Comparison of ENCODE assay signal across 10 cellular contexts in the genomic region with DNA sequence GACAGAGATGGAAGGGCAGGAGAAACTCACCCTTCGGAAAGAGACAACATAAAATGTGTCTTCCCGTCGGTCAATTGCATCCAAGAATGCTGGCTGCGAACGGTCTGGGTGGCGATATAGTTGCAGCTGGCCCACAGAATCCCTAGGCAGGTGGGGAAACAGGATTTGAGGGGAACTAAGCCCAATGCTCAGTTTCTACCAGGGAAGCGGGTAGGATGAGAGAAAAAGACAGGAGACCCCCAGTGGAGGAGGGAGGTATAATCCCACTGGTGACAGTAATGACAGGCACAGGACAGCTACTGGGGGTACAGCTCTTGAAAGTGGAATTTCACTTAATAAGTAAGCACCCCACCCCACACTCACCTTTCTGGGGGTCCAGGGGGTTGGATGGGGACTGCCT. TPM values are rescaled to one million over a fixed set of nuclear protein-coding genes. Genes with fewer than 3 reads are reported as not detected.
DNase-seq lines count a peak whose midpoint lies in the region; ATAC-seq and TF ChIP-seq lines count a peak whose summit lies in the region.
"Had no signal": no experiment of that assay in that cellular context is flagged by ENCODE, and none has a peak within 500 bp of the region (broad histone marks: within the 10 kb centered on the region; RNA-seq: fewer than 3 reads in every experiment).

No MANE protein-coding gene starts in this region.

- H3K27ac ChIP-seq in cardiac muscle cell (no peak overlapping the region), OCI-LY1 (ENCODE audit: low read depth, low read length, poor library complexity, severe bottlenecking) (no peak overlapping the region)

- H3K9ac ChIP-seq in OCI-LY1 (ENCODE audit: low read length), result no peak overlapping the region

- no peaks in the 10 kb centered on the region for H3K79me2 ChIP-seq in OCI-LY1 (ENCODE audit: insufficient read depth, low read length)

- H4K20me1 ChIP-seq in OCI-LY1 (ENCODE audit: insufficient read depth, low read length), result no peaks in the 10 kb centered on the region

- DNase-seq in cardiac muscle cell (ENCODE audit: low read depth in 1 of 2, low spot score in 1 of 2) (peak in 1 of 2 donors; percentile 23), left cardiac atrium (no peak), fibroblast of mammary gland (ENCODE audit: low read depth) (no peak), type B pancreatic cell (ENCODE audit: extremely low spot score, unreplicated experiment) (no peak), LoVo (ENCODE audit: low spot score) (no peak), inferior parietal cortex (ENCODE audit: extremely low spot score) (no peak), NCI-H345 treated with DMSO at 0.1 percent for 48 hours (lab: John Stamatoyannopoulos, UW; ENCODE audit: unreplicated experiment) (no peak)
- DNase-seq: NCI-H345 had no signal

- H3K27me3 ChIP-seq in cardiac muscle cell (no peaks in the 10 kb centered on the region), OCI-LY1 (ENCODE audit: insufficient read depth, low read length) (no peaks in the 10 kb centered on the region)

- no peak overlapping the region for H3K4me3 Mint-ChIP-seq in type B pancreatic cell

- H3K9me3 ChIP-seq in cardiac muscle cell (ENCODE audit: low read depth) (no peaks in the 10 kb centered on the region), OCI-LY1 (ENCODE audit: low read length) (no peaks in the 10 kb centered on the region)

- H3K36me3 ChIP-seq in cardiac muscle cell, result peaks cover 31% of the 10 kb centered on the region
- peaks cover 64% of the 10 kb centered on the region for H3K36me3 ChIP-seq in OCI-LY1 (ENCODE audit: insufficient read depth, low read length)

- H3F3A ChIP-seq in OCI-LY1 (ENCODE audit: insufficient read depth, low read length), result no peaks in the 10 kb centered on the region

- intact Hi-C loops in left cardiac atrium (cut with DNase I), result no loop called here

- TF ChIP-seq CTCF in cardiac muscle cell (IDR thresholded peaks at IDR 0.05; ENCODE audit: low read depth, low read length) (peak; percentile 44), OCI-LY1 (IDR thresholded peaks at IDR 0.05; ENCODE audit: low read length) (peak; percentile 47), fibroblast of mammary gland (conservative IDR thresholded peaks at IDR 0.05; ENCODE audit: control insufficient read depth, insufficient read depth, low read depth, low read length) (peak; percentile 41), type B pancreatic cell (conservative IDR thresholded peaks at IDR 0.05) (peak; percentile 70)

- peak overlapping the region; percentile 39 for H3K27ac Mint-ChIP-seq in type B pancreatic cell

- H3K4me1 Mint-ChIP-seq in type B pancreatic cell (ENCODE audit: unreplicated experiment), result peaks cover 31% of the 10 kb centered on the region

- ATAC-seq in left cardiac atrium, result no peak

- H3K4me2 ChIP-seq in OCI-LY1 (ENCODE audit: low read length), result no peak overlapping the region

- H3K4me3 ChIP-seq in cardiac muscle cell (no peak overlapping the region), OCI-LY1 (ENCODE audit: low read depth, low read length, poor library complexity, severe bottlenecking) (no peak overlapping the region), fibroblast of mammary gland (ENCODE audit: control insufficient read depth, low read depth, low read length) (no peak overlapping the region)

- no peaks in the 10 kb centered on the region for H3K27me3 Mint-ChIP-seq in type B pancreatic cell

- H3K9me3 Mint-ChIP-seq in type B pancreatic cell, result no peaks in the 10 kb centered on the region

- peaks cover 23% of the 10 kb centered on the region for H3K36me3 Mint-ChIP-seq in type B pancreatic cell

- H3K9me2 ChIP-seq in OCI-LY1 (ENCODE audit: low read depth, low read length), result no peaks in the 10 kb centered on the region

- no peaks in the 10 kb centered on the region for H3K4me1 ChIP-seq in cardiac muscle cell (ENCODE audit: low read depth)
- no peaks in the 10 kb centered on the region for H3K4me1 ChIP-seq in OCI-LY1 (ENCODE audit: insufficient read depth, low read length, severe bottlenecking)

- no peak overlapping the region for H2AFZ ChIP-seq in OCI-LY1 (ENCODE audit: low read length)

RNA-seq across cellular contexts. Expression of gene TNXB, which starts 7.5 kb away (rescaled TPM):
- total RNA-seq in cardiac muscle cell (3.0 and 9.3 TPM in 2 replicates), left cardiac atrium (100 to 1,000 TPM; 143 to 158 TPM), type B pancreatic cell (ENCODE audit: low replicate concordance) (20.8 and 22.2 TPM in 2 replicates)
- polyA plus RNA-seq in cardiac muscle cell, result 0.92 and 1.7 TPM in 2 replicates

RNA-seq across cellular contexts. Expression of gene ATF6B, which starts 11.4 kb away (rescaled TPM):
- total RNA-seq in cardiac muscle cell (39.7 and 60.8 TPM in 2 replicates), left cardiac atrium (10 to 100 TPM; 35.4 to 36.2 TPM), type B pancreatic cell (ENCODE audit: low replicate concordance) (95.8 and 99.3 TPM in 2 replicates)
- 43.0 and 49.5 TPM in 2 replicates for polyA plus RNA-seq in cardiac muscle cell

RNA-seq across cellular contexts. Expression of gene FKBPL, which starts 13.4 kb away (rescaled TPM):
- total RNA-seq in cardiac muscle cell, result 7.0 and 7.7 TPM in 2 replicates
- polyA plus RNA-seq in cardiac muscle cell, result 10.0 and 14.2 TPM in 2 replicates
- 1 to 10 TPM; 2.6 TPM for total RNA-seq in left cardiac atrium
- 8.4 and 10.1 TPM in 2 replicates for total RNA-seq in type B pancreatic cell (ENCODE audit: low replicate concordance)

RNA-seq across cellular contexts. Expression of gene PRRT1, which starts 35.1 kb away (rescaled TPM):
- 0.78 and 4.4 TPM in 2 replicates for total RNA-seq in cardiac muscle cell
- 4.9 and 6.2 TPM in 2 replicates for polyA plus RNA-seq in cardiac muscle cell
- total RNA-seq in left cardiac atrium, result under 1 TPM; 0.77 to 0.97 TPM
- total RNA-seq in type B pancreatic cell (ENCODE audit: low replicate concordance), result 1.00 and 2.7 TPM in 2 replicates
- total RNA-seq: Daoy had no signal

RNA-seq across cellular contexts. Expression of gene PPT2, which starts 37.3 kb away (rescaled TPM):
- 42.7 and 147 TPM in 2 replicates for total RNA-seq in cardiac muscle cell
- polyA plus RNA-seq in cardiac muscle cell, result 34.6 and 50.2 TPM in 2 replicates
- 10 to 100 TPM; 20.2 to 29.6 TPM for total RNA-seq in left cardiac atrium
- total RNA-seq in type B pancreatic cell (ENCODE audit: low replicate concordance), result 44.1 and 46.9 TPM in 2 replicates
